32 cellular contexts compared by ENCODE assay signal in the genomic region with DNA sequence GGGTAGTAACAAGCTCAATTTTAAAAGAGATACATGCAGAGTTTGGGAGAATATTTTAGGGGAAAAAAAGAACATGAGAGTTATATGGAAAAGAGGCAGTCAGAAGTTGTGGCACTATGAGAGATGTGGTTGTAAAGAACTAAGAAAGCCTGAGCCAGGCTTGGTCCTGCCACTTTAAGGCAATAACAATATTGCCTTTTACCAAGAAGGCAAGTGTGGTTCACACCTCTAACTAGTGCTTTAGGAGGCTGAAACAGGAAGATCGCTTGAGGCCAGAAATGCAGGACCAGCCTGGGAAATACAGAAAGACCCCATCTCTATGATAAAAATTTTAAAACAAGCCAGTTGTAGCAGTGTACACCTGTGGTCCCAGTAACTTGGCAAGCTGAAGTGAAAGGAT.
"Had no signal": no experiment of that assay in that cellular context is flagged by ENCODE, and none has a peak within 500 bp of the region (broad histone marks: within the 10 kb centered on the region; RNA-seq: fewer than 3 reads in every experiment).

No MANE protein-coding gene starts in this region.

- H3K27me3 Mint-ChIP-seq: activated CD4-positive, alpha-beta memory T cell treated with anti-CD3 and anti-CD28 coated beads, Interleukin-2, amount 10 ng/mL, durations not matched to agents 7 days and 5 days; activated CD4-positive, alpha-beta T cell treated with anti-CD3 and anti-CD28 coated beads for 36 hours; activated CD4-positive, alpha-beta T cell treated with anti-CD3 and anti-CD28 coated beads, Interleukin-2, amount 10 ng/mL, durations not matched to agents 24 days and 14 days; activated naive CD4-positive, alpha-beta T cell treated with anti-CD3 and anti-CD28 coated beads, Interleukin-2, amount 50 U/mL, for 24 hours; activated naive CD8-positive, alpha-beta T cell treated with anti-CD3 and anti-CD28 coated beads for 36 hours; activated naive CD8-positive, alpha-beta T cell treated with anti-CD3 and anti-CD28 coated beads, Interleukin-2, amount 50 U/mL, for 24 hours; activated T-helper 17 cell treated with anti-CD3 and anti-CD28 coated beads, Interleukin-2, amount 50 U/mL, for 72 hours; brain; dendritic cell treated with granulocyte-macrophage colony-stimulating factor and Interleukin-4, amounts not matched to agents 40 ng/mL and 50 ng/mL, for 4 days; T-cell had no signal

- H3K27ac Mint-ChIP-seq: activated CD4-positive, alpha-beta memory T cell treated with anti-CD3 and anti-CD28 coated beads, Interleukin-2, amount 10 ng/mL, durations not matched to agents 7 days and 5 days; activated CD4-positive, alpha-beta T cell treated with anti-CD3 and anti-CD28 coated beads for 36 hours; activated CD4-positive, alpha-beta T cell treated with anti-CD3 and anti-CD28 coated beads, Interleukin-2, amount 10 ng/mL, durations not matched to agents 24 days and 14 days; activated naive CD4-positive, alpha-beta T cell treated with anti-CD3 and anti-CD28 coated beads for 36 hours; activated naive CD8-positive, alpha-beta T cell treated with anti-CD3 and anti-CD28 coated beads for 36 hours; activated naive CD8-positive, alpha-beta T cell treated with anti-CD3 and anti-CD28 coated beads, Interleukin-2, amount 50 U/mL, for 24 hours; activated T-helper 17 cell treated with anti-CD3 and anti-CD28 coated beads, Interleukin-2, amount 50 U/mL, for 72 hours; brain; dendritic cell treated with granulocyte-macrophage colony-stimulating factor and Interleukin-4, amounts not matched to agents 40 ng/mL and 50 ng/mL, for 4 days; T-cell had no signal

- DNase-seq: activated CD4-positive, alpha-beta memory T cell treated with anti-CD3 and anti-CD28 coated beads, Interleukin-2, amount 10 ng/mL, durations not matched to agents 7 days and 5 days; activated CD4-positive, alpha-beta T cell treated with anti-CD3 and anti-CD28 coated beads for 36 hours; activated CD4-positive, alpha-beta T cell treated with anti-CD3 and anti-CD28 coated beads, Interleukin-2, amount 10 ng/mL, durations not matched to agents 24 days and 14 days; activated CD4-positive, CD25-positive, alpha-beta regulatory T cell; activated CD4-positive, CD25-positive, alpha-beta regulatory T cell treated with anti-CD3 and anti-CD28 coated beads, Interleukin-2, amount 50 U/mL, for 72 hours; activated effector memory CD4-positive, alpha-beta T cell treated with Interleukin-2 at 50 U/mL for 16 hours; activated gamma-delta T cell treated with Interleukin-2 at 50 U/mL for 16 hours; activated naive CD4-positive, alpha-beta T cell treated with anti-CD3 and anti-CD28 coated beads for 36 hours; activated naive CD8-positive, alpha-beta T cell treated with anti-CD3 and anti-CD28 coated beads for 36 hours; activated naive CD8-positive, alpha-beta T cell treated with anti-CD3 and anti-CD28 coated beads, Interleukin-2, amount 50 U/mL, for 24 hours; activated T-cell treated with anti-CD3 and anti-CD28 coated beads, Interleukin-2, amount 50 U/mL, for 4 hours; adrenal gland; amygdala; central memory CD4-positive, alpha-beta T cell; dorsolateral prefrontal cortex; effector memory CD4-positive, alpha-beta T cell; erythroblast; foreskin keratinocyte; gastrocnemius medialis; glutamatergic neuron; heart left ventricle; T-cell; T-helper 2 cell had no signal

- H3K27ac ChIP-seq: adrenal gland, ascending aorta, breast epithelium, cardiac muscle cell, coronary artery, dorsolateral prefrontal cortex, esophagus muscularis mucosa, foreskin keratinocyte, gastrocnemius medialis, heart left ventricle had no signal

- H3K4me3 Mint-ChIP-seq: activated CD4-positive, alpha-beta memory T cell treated with anti-CD3 and anti-CD28 coated beads, Interleukin-2, amount 10 ng/mL, durations not matched to agents 7 days and 5 days; activated CD4-positive, alpha-beta T cell treated with anti-CD3 and anti-CD28 coated beads for 36 hours; activated CD4-positive, alpha-beta T cell treated with anti-CD3 and anti-CD28 coated beads, Interleukin-2, amount 10 ng/mL, durations not matched to agents 24 days and 14 days; activated naive CD4-positive, alpha-beta T cell treated with anti-CD3 and anti-CD28 coated beads for 36 hours; activated naive CD4-positive, alpha-beta T cell treated with anti-CD3 and anti-CD28 coated beads, Interleukin-2, amount 50 U/mL, for 24 hours; activated naive CD8-positive, alpha-beta T cell treated with anti-CD3 and anti-CD28 coated beads for 36 hours; activated naive CD8-positive, alpha-beta T cell treated with anti-CD3 and anti-CD28 coated beads, Interleukin-2, amount 50 U/mL, for 24 hours; activated T-cell treated with anti-CD3 and anti-CD28 coated beads, Interleukin-2, amount 50 U/mL, for 4 hours; activated T-helper 17 cell treated with anti-CD3 and anti-CD28 coated beads, Interleukin-2, amount 50 U/mL, for 72 hours; brain; dendritic cell treated with granulocyte-macrophage colony-stimulating factor and Interleukin-4, amounts not matched to agents 40 ng/mL and 50 ng/mL, for 4 days; T-cell had no signal

- H3K4me3 ChIP-seq: adrenal gland, ascending aorta, breast epithelium, cardiac muscle cell, coronary artery, dorsolateral prefrontal cortex, esophagus muscularis mucosa, gastrocnemius medialis, heart left ventricle had no signal

- H3K36me3 ChIP-seq: adrenal gland, ascending aorta, breast epithelium, cardiac muscle cell, esophagus muscularis mucosa, gastrocnemius medialis, heart left ventricle had no signal

- H3K36me3 Mint-ChIP-seq: activated naive CD4-positive, alpha-beta T cell treated with anti-CD3 and anti-CD28 coated beads, Interleukin-2, amount 50 U/mL, for 24 hours; activated naive CD8-positive, alpha-beta T cell treated with anti-CD3 and anti-CD28 coated beads for 36 hours; brain; T-cell had no signal

- H3K4me1 ChIP-seq: adrenal gland, ascending aorta, breast epithelium, esophagus muscularis mucosa, gastrocnemius medialis, heart left ventricle had no signal

- H3K9me3 Mint-ChIP-seq: activated CD4-positive, alpha-beta memory T cell treated with anti-CD3 and anti-CD28 coated beads, Interleukin-2, amount 10 ng/mL, durations not matched to agents 7 days and 5 days; activated CD4-positive, alpha-beta T cell treated with anti-CD3 and anti-CD28 coated beads, Interleukin-2, amount 10 ng/mL, durations not matched to agents 24 days and 14 days; activated naive CD4-positive, alpha-beta T cell treated with anti-CD3 and anti-CD28 coated beads for 36 hours; activated naive CD4-positive, alpha-beta T cell treated with anti-CD3 and anti-CD28 coated beads, Interleukin-2, amount 50 U/mL, for 24 hours; activated naive CD8-positive, alpha-beta T cell treated with anti-CD3 and anti-CD28 coated beads for 36 hours; activated naive CD8-positive, alpha-beta T cell treated with anti-CD3 and anti-CD28 coated beads, Interleukin-2, amount 50 U/mL, for 24 hours; activated T-cell treated with anti-CD3 and anti-CD28 coated beads, Interleukin-2, amount 50 U/mL, for 4 hours; activated T-helper 17 cell treated with anti-CD3 and anti-CD28 coated beads, Interleukin-2, amount 50 U/mL, for 72 hours; brain; dendritic cell treated with granulocyte-macrophage colony-stimulating factor and Interleukin-4, amounts not matched to agents 40 ng/mL and 50 ng/mL, for 4 days; T-cell had no signal

- H3K4me1 Mint-ChIP-seq: activated naive CD4-positive, alpha-beta T cell treated with anti-CD3 and anti-CD28 coated beads, Interleukin-2, amount 50 U/mL, for 24 hours; brain had no signal

- H3K9me3 ChIP-seq: adrenal gland, ascending aorta, breast epithelium, esophagus muscularis mucosa, gastrocnemius medialis, heart left ventricle had no signal

- ATAC-seq: activated CD4-positive, alpha-beta T cell treated with anti-CD3 and anti-CD28 coated beads for 36 hours; activated naive CD8-positive, alpha-beta T cell treated with anti-CD3 and anti-CD28 coated beads, Interleukin-2, amount 50 U/mL, for 24 hours; activated T-cell treated with anti-CD3 and anti-CD28 coated beads, Interleukin-2, amount 50 U/mL, for 4 hours; activated T-helper 17 cell treated with anti-CD3 and anti-CD28 coated beads, Interleukin-2, amount 50 U/mL, for 72 hours; foreskin keratinocyte; gastrocnemius medialis; heart left ventricle; T-cell had no signal

- H3K27me3 ChIP-seq: adrenal gland, ascending aorta, breast epithelium, cardiac muscle cell, dorsolateral prefrontal cortex, esophagus muscularis mucosa, foreskin keratinocyte, gastrocnemius medialis, heart left ventricle had no signal
